Comparison of ENCODE assay signal across 1 cellular context in genomic region chr1:229507951-229508822, GRCh38.
TF ChIP-seq lines count a peak whose summit lies in the region.

Gene NUP133, minus strand, starts transcription at chr1:229508341. Its CDS starts 92 bp downstream, at chr1:229508249.

TF ChIP-seq in K562, 482 proteins besides CTCF, POLR2A, EP300 and RAD21 (continued from another document and continues in another):
- TF ChIP-seq, protein P1, sequence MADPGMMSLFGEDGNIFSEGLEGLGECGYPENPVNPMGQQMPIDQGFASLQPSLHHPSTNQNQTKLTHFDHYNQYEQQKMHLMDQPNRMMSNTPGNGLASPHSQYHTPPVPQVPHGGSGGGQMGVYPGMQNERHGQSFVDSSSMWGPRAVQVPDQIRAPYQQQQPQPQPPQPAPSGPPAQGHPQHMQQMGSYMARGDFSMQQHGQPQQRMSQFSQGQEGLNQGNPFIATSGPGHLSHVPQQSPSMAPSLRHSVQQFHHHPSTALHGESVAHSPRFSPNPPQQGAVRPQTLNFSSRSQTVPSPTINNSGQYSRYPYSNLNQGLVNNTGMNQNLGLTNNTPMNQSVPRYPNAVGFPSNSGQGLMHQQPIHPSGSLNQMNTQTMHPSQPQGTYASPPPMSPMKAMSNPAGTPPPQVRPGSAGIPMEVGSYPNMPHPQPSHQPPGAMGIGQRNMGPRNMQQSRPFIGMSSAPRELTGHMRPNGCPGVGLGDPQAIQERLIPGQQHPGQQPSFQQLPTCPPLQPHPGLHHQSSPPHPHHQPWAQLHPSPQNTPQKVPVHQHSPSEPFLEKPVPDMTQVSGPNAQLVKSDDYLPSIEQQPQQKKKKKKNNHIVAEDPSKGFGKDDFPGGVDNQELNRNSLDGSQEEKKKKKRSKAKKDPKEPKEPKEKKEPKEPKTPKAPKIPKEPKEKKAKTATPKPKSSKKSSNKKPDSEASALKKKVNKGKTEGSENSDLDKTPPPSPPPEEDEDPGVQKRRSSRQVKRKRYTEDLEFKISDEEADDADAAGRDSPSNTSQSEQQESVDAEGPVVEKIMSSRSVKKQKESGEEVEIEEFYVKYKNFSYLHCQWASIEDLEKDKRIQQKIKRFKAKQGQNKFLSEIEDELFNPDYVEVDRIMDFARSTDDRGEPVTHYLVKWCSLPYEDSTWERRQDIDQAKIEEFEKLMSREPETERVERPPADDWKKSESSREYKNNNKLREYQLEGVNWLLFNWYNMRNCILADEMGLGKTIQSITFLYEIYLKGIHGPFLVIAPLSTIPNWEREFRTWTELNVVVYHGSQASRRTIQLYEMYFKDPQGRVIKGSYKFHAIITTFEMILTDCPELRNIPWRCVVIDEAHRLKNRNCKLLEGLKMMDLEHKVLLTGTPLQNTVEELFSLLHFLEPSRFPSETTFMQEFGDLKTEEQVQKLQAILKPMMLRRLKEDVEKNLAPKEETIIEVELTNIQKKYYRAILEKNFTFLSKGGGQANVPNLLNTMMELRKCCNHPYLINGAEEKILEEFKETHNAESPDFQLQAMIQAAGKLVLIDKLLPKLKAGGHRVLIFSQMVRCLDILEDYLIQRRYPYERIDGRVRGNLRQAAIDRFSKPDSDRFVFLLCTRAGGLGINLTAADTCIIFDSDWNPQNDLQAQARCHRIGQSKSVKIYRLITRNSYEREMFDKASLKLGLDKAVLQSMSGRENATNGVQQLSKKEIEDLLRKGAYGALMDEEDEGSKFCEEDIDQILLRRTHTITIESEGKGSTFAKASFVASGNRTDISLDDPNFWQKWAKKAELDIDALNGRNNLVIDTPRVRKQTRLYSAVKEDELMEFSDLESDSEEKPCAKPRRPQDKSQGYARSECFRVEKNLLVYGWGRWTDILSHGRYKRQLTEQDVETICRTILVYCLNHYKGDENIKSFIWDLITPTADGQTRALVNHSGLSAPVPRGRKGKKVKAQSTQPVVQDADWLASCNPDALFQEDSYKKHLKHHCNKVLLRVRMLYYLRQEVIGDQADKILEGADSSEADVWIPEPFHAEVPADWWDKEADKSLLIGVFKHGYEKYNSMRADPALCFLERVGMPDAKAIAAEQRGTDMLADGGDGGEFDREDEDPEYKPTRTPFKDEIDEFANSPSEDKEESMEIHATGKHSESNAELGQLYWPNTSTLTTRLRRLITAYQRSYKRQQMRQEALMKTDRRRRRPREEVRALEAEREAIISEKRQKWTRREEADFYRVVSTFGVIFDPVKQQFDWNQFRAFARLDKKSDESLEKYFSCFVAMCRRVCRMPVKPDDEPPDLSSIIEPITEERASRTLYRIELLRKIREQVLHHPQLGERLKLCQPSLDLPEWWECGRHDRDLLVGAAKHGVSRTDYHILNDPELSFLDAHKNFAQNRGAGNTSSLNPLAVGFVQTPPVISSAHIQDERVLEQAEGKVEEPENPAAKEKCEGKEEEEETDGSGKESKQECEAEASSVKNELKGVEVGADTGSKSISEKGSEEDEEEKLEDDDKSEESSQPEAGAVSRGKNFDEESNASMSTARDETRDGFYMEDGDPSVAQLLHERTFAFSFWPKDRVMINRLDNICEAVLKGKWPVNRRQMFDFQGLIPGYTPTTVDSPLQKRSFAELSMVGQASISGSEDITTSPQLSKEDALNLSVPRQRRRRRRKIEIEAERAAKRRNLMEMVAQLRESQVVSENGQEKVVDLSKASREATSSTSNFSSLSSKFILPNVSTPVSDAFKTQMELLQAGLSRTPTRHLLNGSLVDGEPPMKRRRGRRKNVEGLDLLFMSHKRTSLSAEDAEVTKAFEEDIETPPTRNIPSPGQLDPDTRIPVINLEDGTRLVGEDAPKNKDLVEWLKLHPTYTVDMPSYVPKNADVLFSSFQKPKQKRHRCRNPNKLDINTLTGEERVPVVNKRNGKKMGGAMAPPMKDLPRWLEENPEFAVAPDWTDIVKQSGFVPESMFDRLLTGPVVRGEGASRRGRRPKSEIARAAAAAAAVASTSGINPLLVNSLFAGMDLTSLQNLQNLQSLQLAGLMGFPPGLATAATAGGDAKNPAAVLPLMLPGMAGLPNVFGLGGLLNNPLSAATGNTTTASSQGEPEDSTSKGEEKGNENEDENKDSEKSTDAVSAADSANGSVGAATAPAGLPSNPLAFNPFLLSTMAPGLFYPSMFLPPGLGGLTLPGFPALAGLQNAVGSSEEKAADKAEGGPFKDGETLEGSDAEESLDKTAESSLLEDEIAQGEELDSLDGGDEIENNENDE (IDR thresholded peaks at IDR 0.05; ENCODE audit: low read depth, low read length), result peak; percentile 3
- no peak for TF ChIP-seq ZNF655 (CRISPR knock-in tag; IDR thresholded peaks at IDR 0.05)
- 0 out of 2 replicates have a peak, but pooled peaks have one; percentile 61 for TF ChIP-seq ZBTB17 (CRISPR knock-in tag; IDR thresholded peaks at IDR 0.05)
- TF ChIP-seq NR2F6 (CRISPR knock-in tag; IDR thresholded peaks at IDR 0.05), result no peak
- TF ChIP-seq CEBPG (CRISPR knock-in tag; IDR thresholded peaks at IDR 0.05), result no peak
- TF ChIP-seq CEBPG (tag; conservative IDR thresholded peaks at IDR 0.05 in 1 of 2, IDR thresholded peaks at IDR 0.05 in 1 of 2), result no peak
- TF ChIP-seq MED1 (CRISPR knock-in tag; IDR thresholded peaks at IDR 0.05; ENCODE audit: borderline replicate concordance), result no peak
- peak; percentile 99 for TF ChIP-seq PHF8 (IDR thresholded peaks at IDR 0.05; ENCODE audit: borderline replicate concordance, low read length)
- peak; percentile 26 for TF ChIP-seq MEIS2 (IDR thresholded peaks at IDR 0.05; ENCODE audit: partially characterized antibody)
- peak; percentile 41 for TF ChIP-seq L3MBTL2 (IDR thresholded peaks at IDR 0.05)
- peak; percentile 86 for TF ChIP-seq MYC (IDR thresholded peaks at IDR 0.05; ENCODE audit: low read depth, low read length)
- TF ChIP-seq MYC (CRISPR knock-in tag; IDR thresholded peaks at IDR 0.05; ENCODE audit: borderline replicate concordance, low read depth), result no peak
- no peak for TF ChIP-seq XRCC4 (IDR thresholded peaks at IDR 0.05; ENCODE audit: extremely low read depth, insufficient read depth, insufficient read length)
- TF ChIP-seq STAT5B (CRISPR knock-in tag; IDR thresholded peaks at IDR 0.05), result no peak
- no peak for TF ChIP-seq ZNF318 (IDR thresholded peaks at IDR 0.05; ENCODE audit: borderline replicate concordance in 1 of 2, low read depth in 1 of 2)
- no peak for TF ChIP-seq PCBP2 (IDR thresholded peaks at IDR 0.05; ENCODE audit: low read depth, low read length, poor library complexity, severe bottlenecking)
- TF ChIP-seq, protein P2, sequence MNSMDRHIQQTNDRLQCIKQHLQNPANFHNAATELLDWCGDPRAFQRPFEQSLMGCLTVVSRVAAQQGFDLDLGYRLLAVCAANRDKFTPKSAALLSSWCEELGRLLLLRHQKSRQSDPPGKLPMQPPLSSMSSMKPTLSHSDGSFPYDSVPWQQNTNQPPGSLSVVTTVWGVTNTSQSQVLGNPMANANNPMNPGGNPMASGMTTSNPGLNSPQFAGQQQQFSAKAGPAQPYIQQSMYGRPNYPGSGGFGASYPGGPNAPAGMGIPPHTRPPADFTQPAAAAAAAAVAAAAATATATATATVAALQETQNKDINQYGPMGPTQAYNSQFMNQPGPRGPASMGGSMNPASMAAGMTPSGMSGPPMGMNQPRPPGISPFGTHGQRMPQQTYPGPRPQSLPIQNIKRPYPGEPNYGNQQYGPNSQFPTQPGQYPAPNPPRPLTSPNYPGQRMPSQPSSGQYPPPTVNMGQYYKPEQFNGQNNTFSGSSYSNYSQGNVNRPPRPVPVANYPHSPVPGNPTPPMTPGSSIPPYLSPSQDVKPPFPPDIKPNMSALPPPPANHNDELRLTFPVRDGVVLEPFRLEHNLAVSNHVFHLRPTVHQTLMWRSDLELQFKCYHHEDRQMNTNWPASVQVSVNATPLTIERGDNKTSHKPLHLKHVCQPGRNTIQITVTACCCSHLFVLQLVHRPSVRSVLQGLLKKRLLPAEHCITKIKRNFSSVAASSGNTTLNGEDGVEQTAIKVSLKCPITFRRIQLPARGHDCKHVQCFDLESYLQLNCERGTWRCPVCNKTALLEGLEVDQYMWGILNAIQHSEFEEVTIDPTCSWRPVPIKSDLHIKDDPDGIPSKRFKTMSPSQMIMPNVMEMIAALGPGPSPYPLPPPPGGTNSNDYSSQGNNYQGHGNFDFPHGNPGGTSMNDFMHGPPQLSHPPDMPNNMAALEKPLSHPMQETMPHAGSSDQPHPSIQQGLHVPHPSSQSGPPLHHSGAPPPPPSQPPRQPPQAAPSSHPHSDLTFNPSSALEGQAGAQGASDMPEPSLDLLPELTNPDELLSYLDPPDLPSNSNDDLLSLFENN (IDR thresholded peaks at IDR 0.05; ENCODE audit: low read depth in 2 of 2, low read length in 2 of 2), result peak in 1 of 2 experiments; percentile 65; a peak in 1 of 4 replicates
- TF ChIP-seq PHF20 (IDR thresholded peaks at IDR 0.05; ENCODE audit: partially characterized antibody), result peak; percentile 98
- TF ChIP-seq ZNF174 (CRISPR knock-in tag; IDR thresholded peaks at IDR 0.05), result no peak
- TF ChIP-seq, protein P3, sequence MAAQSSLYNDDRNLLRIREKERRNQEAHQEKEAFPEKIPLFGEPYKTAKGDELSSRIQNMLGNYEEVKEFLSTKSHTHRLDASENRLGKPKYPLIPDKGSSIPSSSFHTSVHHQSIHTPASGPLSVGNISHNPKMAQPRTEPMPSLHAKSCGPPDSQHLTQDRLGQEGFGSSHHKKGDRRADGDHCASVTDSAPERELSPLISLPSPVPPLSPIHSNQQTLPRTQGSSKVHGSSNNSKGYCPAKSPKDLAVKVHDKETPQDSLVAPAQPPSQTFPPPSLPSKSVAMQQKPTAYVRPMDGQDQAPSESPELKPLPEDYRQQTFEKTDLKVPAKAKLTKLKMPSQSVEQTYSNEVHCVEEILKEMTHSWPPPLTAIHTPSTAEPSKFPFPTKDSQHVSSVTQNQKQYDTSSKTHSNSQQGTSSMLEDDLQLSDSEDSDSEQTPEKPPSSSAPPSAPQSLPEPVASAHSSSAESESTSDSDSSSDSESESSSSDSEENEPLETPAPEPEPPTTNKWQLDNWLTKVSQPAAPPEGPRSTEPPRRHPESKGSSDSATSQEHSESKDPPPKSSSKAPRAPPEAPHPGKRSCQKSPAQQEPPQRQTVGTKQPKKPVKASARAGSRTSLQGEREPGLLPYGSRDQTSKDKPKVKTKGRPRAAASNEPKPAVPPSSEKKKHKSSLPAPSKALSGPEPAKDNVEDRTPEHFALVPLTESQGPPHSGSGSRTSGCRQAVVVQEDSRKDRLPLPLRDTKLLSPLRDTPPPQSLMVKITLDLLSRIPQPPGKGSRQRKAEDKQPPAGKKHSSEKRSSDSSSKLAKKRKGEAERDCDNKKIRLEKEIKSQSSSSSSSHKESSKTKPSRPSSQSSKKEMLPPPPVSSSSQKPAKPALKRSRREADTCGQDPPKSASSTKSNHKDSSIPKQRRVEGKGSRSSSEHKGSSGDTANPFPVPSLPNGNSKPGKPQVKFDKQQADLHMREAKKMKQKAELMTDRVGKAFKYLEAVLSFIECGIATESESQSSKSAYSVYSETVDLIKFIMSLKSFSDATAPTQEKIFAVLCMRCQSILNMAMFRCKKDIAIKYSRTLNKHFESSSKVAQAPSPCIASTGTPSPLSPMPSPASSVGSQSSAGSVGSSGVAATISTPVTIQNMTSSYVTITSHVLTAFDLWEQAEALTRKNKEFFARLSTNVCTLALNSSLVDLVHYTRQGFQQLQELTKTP (IDR thresholded peaks at IDR 0.05; ENCODE audit: low read depth in 1 of 2, partially characterized antibody in 2 of 2), result peak in 1 of 2 experiments; percentile 22
- TF ChIP-seq CHD2 (IDR thresholded peaks at IDR 0.05; ENCODE audit: low read depth, low read length), result peak; percentile 90
- no peak for TF ChIP-seq CBX8 (IDR thresholded peaks at IDR 0.05; ENCODE audit: borderline replicate concordance, extremely low read depth, low read depth, low read length, poor library complexity, severe bottlenecking)
